In the genomic region with DNA sequence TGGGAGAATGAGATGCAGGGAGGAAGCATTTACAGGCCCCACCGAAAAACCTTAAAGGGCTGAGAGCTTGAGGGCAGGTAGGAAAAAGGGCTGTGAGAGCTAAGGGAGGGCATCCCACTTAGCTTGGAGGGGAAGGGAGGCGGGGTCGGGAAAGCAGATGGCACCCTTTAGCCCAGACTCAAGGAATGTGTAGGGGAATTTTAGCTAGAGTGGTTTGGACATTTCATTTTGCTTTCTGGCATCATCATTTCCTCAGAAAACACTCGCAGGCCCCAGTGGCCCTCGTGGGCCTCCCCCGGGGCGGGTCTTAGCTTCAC, we compare ENCODE assay signal across 1 cellular context.
TF ChIP-seq lines count a peak whose summit lies in the region.

No MANE protein-coding gene starts in this region.

TF ChIP-seq in WTC11, 78 proteins besides CTCF, POLR2A, EP300 and RAD21 (continued from another document):
- TF ChIP-seq, protein P1, sequence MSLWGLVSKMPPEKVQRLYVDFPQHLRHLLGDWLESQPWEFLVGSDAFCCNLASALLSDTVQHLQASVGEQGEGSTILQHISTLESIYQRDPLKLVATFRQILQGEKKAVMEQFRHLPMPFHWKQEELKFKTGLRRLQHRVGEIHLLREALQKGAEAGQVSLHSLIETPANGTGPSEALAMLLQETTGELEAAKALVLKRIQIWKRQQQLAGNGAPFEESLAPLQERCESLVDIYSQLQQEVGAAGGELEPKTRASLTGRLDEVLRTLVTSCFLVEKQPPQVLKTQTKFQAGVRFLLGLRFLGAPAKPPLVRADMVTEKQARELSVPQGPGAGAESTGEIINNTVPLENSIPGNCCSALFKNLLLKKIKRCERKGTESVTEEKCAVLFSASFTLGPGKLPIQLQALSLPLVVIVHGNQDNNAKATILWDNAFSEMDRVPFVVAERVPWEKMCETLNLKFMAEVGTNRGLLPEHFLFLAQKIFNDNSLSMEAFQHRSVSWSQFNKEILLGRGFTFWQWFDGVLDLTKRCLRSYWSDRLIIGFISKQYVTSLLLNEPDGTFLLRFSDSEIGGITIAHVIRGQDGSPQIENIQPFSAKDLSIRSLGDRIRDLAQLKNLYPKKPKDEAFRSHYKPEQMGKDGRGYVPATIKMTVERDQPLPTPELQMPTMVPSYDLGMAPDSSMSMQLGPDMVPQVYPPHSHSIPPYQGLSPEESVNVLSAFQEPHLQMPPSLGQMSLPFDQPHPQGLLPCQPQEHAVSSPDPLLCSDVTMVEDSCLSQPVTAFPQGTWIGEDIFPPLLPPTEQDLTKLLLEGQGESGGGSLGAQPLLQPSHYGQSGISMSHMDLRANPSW (CRISPR knock-in tag; conservative IDR thresholded peaks at IDR 0.05; ENCODE audit: low read depth), result no peak
- TF ChIP-seq, protein P2, sequence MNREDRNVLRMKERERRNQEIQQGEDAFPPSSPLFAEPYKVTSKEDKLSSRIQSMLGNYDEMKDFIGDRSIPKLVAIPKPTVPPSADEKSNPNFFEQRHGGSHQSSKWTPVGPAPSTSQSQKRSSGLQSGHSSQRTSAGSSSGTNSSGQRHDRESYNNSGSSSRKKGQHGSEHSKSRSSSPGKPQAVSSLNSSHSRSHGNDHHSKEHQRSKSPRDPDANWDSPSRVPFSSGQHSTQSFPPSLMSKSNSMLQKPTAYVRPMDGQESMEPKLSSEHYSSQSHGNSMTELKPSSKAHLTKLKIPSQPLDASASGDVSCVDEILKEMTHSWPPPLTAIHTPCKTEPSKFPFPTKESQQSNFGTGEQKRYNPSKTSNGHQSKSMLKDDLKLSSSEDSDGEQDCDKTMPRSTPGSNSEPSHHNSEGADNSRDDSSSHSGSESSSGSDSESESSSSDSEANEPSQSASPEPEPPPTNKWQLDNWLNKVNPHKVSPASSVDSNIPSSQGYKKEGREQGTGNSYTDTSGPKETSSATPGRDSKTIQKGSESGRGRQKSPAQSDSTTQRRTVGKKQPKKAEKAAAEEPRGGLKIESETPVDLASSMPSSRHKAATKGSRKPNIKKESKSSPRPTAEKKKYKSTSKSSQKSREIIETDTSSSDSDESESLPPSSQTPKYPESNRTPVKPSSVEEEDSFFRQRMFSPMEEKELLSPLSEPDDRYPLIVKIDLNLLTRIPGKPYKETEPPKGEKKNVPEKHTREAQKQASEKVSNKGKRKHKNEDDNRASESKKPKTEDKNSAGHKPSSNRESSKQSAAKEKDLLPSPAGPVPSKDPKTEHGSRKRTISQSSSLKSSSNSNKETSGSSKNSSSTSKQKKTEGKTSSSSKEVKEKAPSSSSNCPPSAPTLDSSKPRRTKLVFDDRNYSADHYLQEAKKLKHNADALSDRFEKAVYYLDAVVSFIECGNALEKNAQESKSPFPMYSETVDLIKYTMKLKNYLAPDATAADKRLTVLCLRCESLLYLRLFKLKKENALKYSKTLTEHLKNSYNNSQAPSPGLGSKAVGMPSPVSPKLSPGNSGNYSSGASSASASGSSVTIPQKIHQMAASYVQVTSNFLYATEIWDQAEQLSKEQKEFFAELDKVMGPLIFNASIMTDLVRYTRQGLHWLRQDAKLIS (CRISPR knock-in tag; IDR thresholded peaks at IDR 0.05; ENCODE audit: borderline replicate concordance), result no peak
- TF ChIP-seq TCF7 (CRISPR knock-in tag; IDR thresholded peaks at IDR 0.05; ENCODE audit: low read depth) (no peak), ZMAT4 (CRISPR knock-in tag; IDR thresholded peaks at IDR 0.05) (no peak), CREM (CRISPR knock-in tag; IDR thresholded peaks at IDR 0.05) (no peak), EMX1 (CRISPR knock-in tag; IDR thresholded peaks at IDR 0.05) (no peak)
